10 cellular contexts compared by ENCODE assay signal in genomic region chr9:70080481-70081119, GRCh38. TPM values are rescaled to one million over a fixed set of nuclear protein-coding genes. Genes with fewer than 3 reads are reported as not detected.
A peak's percentile ranks its signal among the peaks of the same experiment; 100 is the strongest.
DNase-seq lines count a peak whose midpoint lies in the region; ATAC-seq, FAIRE-seq and TF ChIP-seq lines count a peak whose summit lies in the region.
"Had no signal": no experiment of that assay in that cellular context is flagged by ENCODE, and none has a peak within 500 bp of the region (broad histone marks: within the 10 kb centered on the region; RNA-seq: fewer than 3 reads in every experiment).

No MANE protein-coding gene starts in this region.

- H3K4me1 ChIP-seq in endothelial cell of umbilical vein (ENCODE audit: control insufficient read depth, extremely low read depth, insufficient read depth, low read length) (no peaks in the 10 kb centered on the region), parathyroid adenoma (no peaks in the 10 kb centered on the region), H9 (ENCODE audit: insufficient read depth, low read length) (peaks cover 3% of the 10 kb centered on the region; the same call in 1 of the 2 replicates)

- H3K27me3 Mint-ChIP-seq in H9 (ENCODE audit: low read depth) (no peaks in the 10 kb centered on the region), mesothelial cell of epicardium (ENCODE audit: low read depth) (peaks cover 8% of the 10 kb centered on the region)

- no peaks in the 10 kb centered on the region for H3K23me2 ChIP-seq in H9 (ENCODE audit: insufficient read length, low read depth, low read length, poor library complexity, severe bottlenecking)

- no peak overlapping the region for H2BK12ac ChIP-seq in H9 (ENCODE audit: insufficient read length, low read depth, low read length)

- H3K9me3 Mint-ChIP-seq in H9 (no peaks in the 10 kb centered on the region), mesothelial cell of epicardium (no peaks in the 10 kb centered on the region)

- no peak overlapping the region for H3K18ac ChIP-seq in H9 (ENCODE audit: insufficient read length, low read depth, low read length)

- no peak overlapping the region for H2AK5ac ChIP-seq in H9 (ENCODE audit: insufficient read length, low read length)

- CTCF ChIA-PET in endothelial cell of umbilical vein (lab: Charles Lee): interaction anchor here (1.3 to 2.0 kb wide), 2 partner anchors 32 to 37 kb away, joined by 3 to 8 read pairs; partner anchors contain the start of gene MAMDC2

- POLR2A ChIA-PET in endothelial cell of umbilical vein (lab: Charles Lee): no interaction called here

- no peak overlapping the region for H3K14ac ChIP-seq in H9 (ENCODE audit: insufficient read depth, low read length)

- H2AFZ ChIP-seq in endothelial cell of umbilical vein (ENCODE audit: low read depth, low read length): no peak overlapping the region
- no peak overlapping the region for H2AFZ ChIP-seq in parathyroid adenoma
- no peak overlapping the region for H2AFZ ChIP-seq in H9 (ENCODE audit: low read length)

- H2BK15ac ChIP-seq in H9 (ENCODE audit: low read depth, low read length): no peak overlapping the region

- H3K27ac Mint-ChIP-seq in H9: peak overlapping the region in 1 of 3 experiments; percentile 68; a peak in 1 of 7 replicates
- H3K27ac Mint-ChIP-seq in mesothelial cell of epicardium: no peak overlapping the region

- no peak for FAIRE-seq in endothelial cell of umbilical vein (lab: Jason Lieb, UNC)

- DNase-seq in EL (peak; percentile 13), NCI-H2196 (lab: John Stamatoyannopoulos, UW; ENCODE audit: unreplicated experiment) (peak; percentile 67), endothelial cell of umbilical vein (ENCODE audit: low read depth, low spot score) (peak; percentile 33), H9 (no peak), erythroblast (lab: John Stamatoyannopoulos, UW) (no peak), mesothelial cell of epicardium (ENCODE audit: low spot score in 2 of 2, unreplicated experiment in 2 of 2) (no peak)
- DNase-seq: activated CD8-positive, alpha-beta memory T cell treated with anti-CD3 and anti-CD28 coated beads, Interleukin-2, amount 50 U/mL, for 4 hours had no signal

- WGBS in H9 (ENCODE audit: extremely low coverage, insufficient read length, low lambda C conversion rate): no CpG with 5 or more reads among the region's 5 CpGs

- no peak for ATAC-seq in GM21576 (IDR thresholded peaks at IDR 0.05; ENCODE audit: unreplicated experiment)

- H3K4me3 ChIP-seq in endothelial cell of umbilical vein (replicated peaks in 1 of 3; ENCODE audit: insufficient read depth in 1 of 3, low read depth in 1 of 3, low read length in 3 of 3): no peak overlapping the region
- H3K4me3 ChIP-seq in parathyroid adenoma (ENCODE audit: low read depth, low read length): no peak overlapping the region
- H3K4me3 ChIP-seq: lung had no signal

- no peak overlapping the region for H3K9ac ChIP-seq in endothelial cell of umbilical vein (replicated peaks; ENCODE audit: extremely low read depth, insufficient read depth, low read length)
- no peak overlapping the region for H3K9ac ChIP-seq in parathyroid adenoma
- H3K9ac ChIP-seq in H9 (ENCODE audit: extremely low read depth, insufficient read length, low read length): no peak overlapping the region

- H4K20me1 ChIP-seq in endothelial cell of umbilical vein (replicated peaks; ENCODE audit: control insufficient read depth, extremely low read depth, insufficient read depth, low read length) (no peaks in the 10 kb centered on the region), H9 (ENCODE audit: control insufficient read depth, insufficient read depth, insufficient read length) (no peaks in the 10 kb centered on the region)

- TF ChIP-seq CTCF in endothelial cell of umbilical vein (IDR thresholded peaks at IDR 0.05; ENCODE audit: extremely low read depth in 1 of 2, insufficient read depth in 1 of 2, low read depth in 1 of 2, low read length in 2 of 2) (no peak), parathyroid adenoma (IDR thresholded peaks at IDR 0.05) (no peak), H9 (conservative IDR thresholded peaks at IDR 0.05) (no peak), mesothelial cell of epicardium (IDR thresholded peaks at IDR 0.05; ENCODE audit: unreplicated experiment) (no peak)

- H3K36me3 ChIP-seq in endothelial cell of umbilical vein (ENCODE audit: control insufficient read depth in 2 of 2, extremely low read depth in 1 of 2, insufficient read depth in 2 of 2, low read length in 2 of 2) (no peaks in the 10 kb centered on the region), parathyroid adenoma (ENCODE audit: control insufficient read depth, insufficient read depth, low read length) (no peaks in the 10 kb centered on the region)

- H3K9me1 ChIP-seq in endothelial cell of umbilical vein (replicated peaks; ENCODE audit: control insufficient read depth, extremely low read depth, insufficient read depth, low read length): no peaks in the 10 kb centered on the region

- H3K27me3 ChIP-seq in endothelial cell of umbilical vein (ENCODE audit: control insufficient read depth in 2 of 2, insufficient read depth in 2 of 2, low read length in 2 of 2): peaks cover 0 to 11% of the 10 kb centered on the region in 2 experiments
- H3K27me3 ChIP-seq in parathyroid adenoma (ENCODE audit: control insufficient read depth, insufficient read depth, low read length): no peaks in the 10 kb centered on the region
- H3K27me3 ChIP-seq in H9 (ENCODE audit: insufficient read depth, low read length): no peaks in the 10 kb centered on the region

- H2BK5ac ChIP-seq in H9 (ENCODE audit: insufficient read length, low read length): no peak overlapping the region

- no peaks in the 10 kb centered on the region for H3K9me3 ChIP-seq in endothelial cell of umbilical vein (replicated peaks; ENCODE audit: control insufficient read depth, insufficient read depth, low read length)
- no peaks in the 10 kb centered on the region for H3K9me3 ChIP-seq in parathyroid adenoma (ENCODE audit: control insufficient read depth, low read length)
- H3K9me3 ChIP-seq in H9 (ENCODE audit: control insufficient read depth, low read depth, low read length): no peaks in the 10 kb centered on the region

- no peak overlapping the region for H4K5ac ChIP-seq in H9 (ENCODE audit: insufficient read length, low read depth, low read length)

- H4K8ac ChIP-seq in H9 (replicated peaks; ENCODE audit: insufficient read length, low read depth, low read length): no peak overlapping the region

- peaks cover 13 to 19% of the 10 kb centered on the region in 2 experiments for H3K4me1 Mint-ChIP-seq in H9
- H3K4me1 Mint-ChIP-seq in mesothelial cell of epicardium: no peaks in the 10 kb centered on the region

- H3K27ac ChIP-seq in endothelial cell of umbilical vein (ENCODE audit: insufficient read depth, low read depth, low read length) (no peak overlapping the region), parathyroid adenoma (peak overlapping the region; percentile 15), H9 (ENCODE audit: insufficient read length, low read depth, low read length) (no peak overlapping the region)

- H3T11ph ChIP-seq in H9 (ENCODE audit: low read length): no peak overlapping the region

- H3K79me2 ChIP-seq in endothelial cell of umbilical vein (ENCODE audit: control insufficient read depth, insufficient read depth, low read length): no peaks in the 10 kb centered on the region
- no peaks in the 10 kb centered on the region for H3K79me2 ChIP-seq in parathyroid adenoma
- H3K79me2 ChIP-seq in H9 (ENCODE audit: insufficient read depth, low read length): no peaks in the 10 kb centered on the region

- dilution Hi-C loops in endothelial cell of umbilical vein (cut with MboI; ENCODE audit: extremely low pct_ligation_motif_present, low sequenced_read_pairs): no loop called here

- intact Hi-C loops in endothelial cell of umbilical vein (cut with micrococcal nuclease): no loop called here

- no peak overlapping the region for H3K56ac ChIP-seq in H9 (ENCODE audit: insufficient read length, low read depth, low read length)

- TF ChIP-seq POLR2A in endothelial cell of umbilical vein (IDR thresholded peaks at IDR 0.05; ENCODE audit: low read depth, low read length) (no peak), erythroblast (IDR thresholded peaks at IDR 0.05; ENCODE audit: low read length) (no peak)

- no peaks in the 10 kb centered on the region for H3K36me3 Mint-ChIP-seq in H9 (ENCODE audit: insufficient read depth in 1 of 3, low read depth in 3 of 3)
- H3K36me3 Mint-ChIP-seq in mesothelial cell of epicardium: no peaks in the 10 kb centered on the region

- H3K4me2 ChIP-seq in endothelial cell of umbilical vein (ENCODE audit: insufficient read depth, low read length): no peak overlapping the region
- H3K4me2 ChIP-seq in parathyroid adenoma (ENCODE audit: low read length): no peak overlapping the region
- H3K4me2 ChIP-seq in H9 (ENCODE audit: insufficient read depth, insufficient read length, low read length): no peak overlapping the region

- no peak overlapping the region for H2BK20ac ChIP-seq in H9 (ENCODE audit: low read depth, low read length, poor library complexity, severe bottlenecking)

- H4K91ac ChIP-seq in H9 (ENCODE audit: insufficient read length, low read depth, low read length): no peak overlapping the region

- H3K4me3 Mint-ChIP-seq in H9 (no peak overlapping the region), mesothelial cell of epicardium (no peak overlapping the region)

- H2BK120ac ChIP-seq in H9 (ENCODE audit: low read depth, low read length, poor library complexity, severe bottlenecking): no peak overlapping the region

- no peaks in the 10 kb centered on the region for H3K79me1 ChIP-seq in H9 (ENCODE audit: insufficient read depth, low read depth, low read length, poor library complexity, severe bottlenecking)

- H3K4ac ChIP-seq in H9 (ENCODE audit: low read depth, low read length): no peak overlapping the region

- no TSS peak for BruUV-seq in endothelial cell of umbilical vein (replicated peaks; lab: Mats Ljungman, UMichigan)

- no peak overlapping the region for H3K23ac ChIP-seq in H9 (ENCODE audit: insufficient read length, low read depth, low read length)

TF ChIP-seq in endothelial cell of umbilical vein, 7 proteins besides CTCF, POLR2A, EP300 and RAD21 (continues in another document):
- TF ChIP-seq EZH2 (IDR thresholded peaks at IDR 0.05; ENCODE audit: borderline replicate concordance, low read depth, low read length, severe bottlenecking) (no peak), MYC (IDR thresholded peaks at IDR 0.05; ENCODE audit: low read depth, low read length) (no peak), FOS (IDR thresholded peaks at IDR 0.05; ENCODE audit: borderline replicate concordance, insufficient read depth, low read length) (no peak), GATA2 (IDR thresholded peaks at IDR 0.05; ENCODE audit: insufficient read depth, insufficient read length, low read depth, low read length) (no peak)

RNA-seq across cellular contexts. Expression of gene MAMDC2, which starts 37.0 kb away (rescaled TPM):
- total RNA-seq in endothelial cell of umbilical vein (0.60 and 0.85 TPM in 2 replicates), H9 (2021) (4.6 TPM in 2 replicates), mesothelial cell of epicardium (0.49 to 0.58 TPM (median 0.52 TPM) in 3 replicates)
- polyA plus RNA-seq in endothelial cell of umbilical vein: 1.1 TPM in 2 replicates
- polyA plus RNA-seq in endothelial cell of umbilical vein (2011; cell fraction: cytosol; rRNA removed): 1.1 and 1.3 TPM in 2 replicates
- 1.1 TPM in 2 replicates for polyA plus RNA-seq in endothelial cell of umbilical vein (2011; cell fraction: nucleus; rRNA removed)
- polyA plus RNA-seq in endothelial cell of umbilical vein (2012): 2.2 and 3.5 TPM in 2 replicates
- 2.1 and 3.4 TPM in 2 replicates for polyA minus RNA-seq in endothelial cell of umbilical vein
- polyA minus RNA-seq in endothelial cell of umbilical vein (2011; cell fraction: cytosol; rRNA and poly(A)+ RNA removed): not detected
- 1.4 and 4.4 TPM in 2 replicates for polyA minus RNA-seq in endothelial cell of umbilical vein (2011; cell fraction: nucleus; rRNA and poly(A)+ RNA removed)

Comparison
In these comparisons a context has a peak if more than half of its experiments do, and no peak if none do; other contexts are left out.
1. DNase-seq: peak in EL (single experiment), NCI-H2196 (single experiment) and endothelial cell of umbilical vein (single experiment); none in H9 (single experiment), erythroblast (0 of 2) and mesothelial cell of epicardium (0 of 2).